Comparison of ENCODE assay signal across 19 cellular contexts in the genomic region with DNA sequence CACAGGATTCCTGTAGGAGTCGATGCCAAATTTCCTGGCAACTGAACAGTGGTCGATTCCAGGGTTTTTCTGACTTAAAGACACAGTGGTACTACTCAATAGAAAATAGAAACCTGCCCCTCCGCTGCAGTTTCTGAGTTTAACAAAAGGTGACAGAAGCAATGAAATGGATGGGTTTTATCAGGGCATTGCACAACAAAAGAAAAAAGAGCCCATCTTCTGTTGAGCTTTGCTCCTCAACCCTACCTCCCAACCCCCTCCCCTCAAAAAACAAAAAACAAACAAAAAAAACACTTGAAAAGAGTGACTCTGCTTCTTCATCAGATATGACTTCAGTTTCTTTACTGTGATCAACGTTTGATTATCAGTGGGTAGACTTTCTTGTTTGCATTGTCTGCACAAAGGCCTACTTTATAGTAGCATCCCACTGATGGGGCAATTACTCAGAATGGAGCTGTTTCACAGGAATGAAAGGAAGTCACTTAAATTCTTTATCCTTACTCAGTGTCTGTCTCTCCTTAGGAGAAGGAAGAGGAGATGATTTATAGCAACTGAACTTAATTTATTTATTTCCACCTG.
DNase-seq lines count a peak whose midpoint lies in the region; ATAC-seq and TF ChIP-seq lines count a peak whose summit lies in the region.
"Had no signal": no experiment of that assay in that cellular context is flagged by ENCODE, and none has a peak within 500 bp of the region (broad histone marks: within the 10 kb centered on the region; RNA-seq: fewer than 3 reads in every experiment).

No MANE protein-coding gene starts in this region.

- H3K27ac ChIP-seq in OCI-LY7 (ENCODE audit: low read depth, low read length, poor library complexity, severe bottlenecking), result no peak overlapping the region

- no peaks in the 10 kb centered on the region for H3K79me2 ChIP-seq in OCI-LY7 (ENCODE audit: insufficient read depth, low read depth, low read length)

- POLR2A ChIA-PET in OCI-LY7 (lab: Charles Lee), result interaction anchor here (0.7 to 1.0 kb wide), 3 partner anchors 9 to 1346 kb away, joined by 4 to 5 read pairs (median 4); no protein-coding TSS in a partner anchor

- H3K4me1 ChIP-seq in OCI-LY7 (ENCODE audit: insufficient read depth, low read length, poor library complexity, severe bottlenecking), result peaks cover 11% of the 10 kb centered on the region

- no peaks in the 10 kb centered on the region for H3K9me3 Mint-ChIP-seq in HFFc6
- H3K9me3 Mint-ChIP-seq: natural killer cell had no signal

- no peak overlapping the region for H3K4me3 ChIP-seq in OCI-LY7 (ENCODE audit: low read depth, low read length, poor library complexity, severe bottlenecking)
- H3K4me3 ChIP-seq: GM12878, tibial nerve had no signal

- H4K20me1 ChIP-seq in OCI-LY7 (ENCODE audit: insufficient read depth, low read length), result no peaks in the 10 kb centered on the region

- BruUV-seq in OCI-LY7 (replicated peaks; lab: Mats Ljungman, UMichigan), result no TSS peak

- H3K36me3 ChIP-seq in OCI-LY7 (ENCODE audit: insufficient read depth, low read length), result no peaks in the 10 kb centered on the region
- H3K36me3 ChIP-seq: tibial nerve had no signal

- peak overlapping the region; percentile 50 for H3K27ac Mint-ChIP-seq in HFFc6
- H3K27ac Mint-ChIP-seq: natural killer cell had no signal

- no peaks in the 10 kb centered on the region for H3K27me3 Mint-ChIP-seq in HFFc6 (ENCODE audit: insufficient read depth)

- TF ChIP-seq CTCF in HFFc6 (IDR thresholded peaks at IDR 0.05), result no peak
- TF ChIP-seq CTCF in OCI-LY7 (conservative IDR thresholded peaks at IDR 0.05; ENCODE audit: low read length), result no peak

- DNase-seq in EH (ENCODE audit: low read depth) (peak; percentile 41), HFFc6 (peak; percentile 24), OCI-LY7 (ENCODE audit: low spot score) (no peak), foreskin melanocyte (peak; percentile 23), GM19240 (ENCODE audit: insufficient read length, low spot score) (no peak), NCI-H1048 (lab: John Stamatoyannopoulos, UW) (no peak)
- DNase-seq in stimulated activated CD4-positive, alpha-beta T cell treated with anti-CD3 and anti-CD28 coated beads, Interleukin-2, amount 100 ng/mL, for 48 hours, result no peak
- DNase-seq: activated effector memory CD4-positive, alpha-beta T cell treated with Interleukin-2 at 50 U/mL for 16 hours; amniotic stem cell; cerebellar nuclear complex; mesenchymal stem cell; natural killer cell; stimulated activated CD4-positive, alpha-beta T cell treated with anti-CD3 and anti-CD28 coated beads, Interleukin-15, amount 100 ng/mL, for 24 hours; stimulated activated naive CD4-positive, alpha-beta T cell had no signal

- peaks cover 38% of the 10 kb centered on the region for H3K4me1 Mint-ChIP-seq in HFFc6 (ENCODE audit: low read depth)
- H3K4me1 Mint-ChIP-seq: natural killer cell had no signal

- no peak overlapping the region for H3K4me3 Mint-ChIP-seq in HFFc6
- H3K4me3 Mint-ChIP-seq: natural killer cell had no signal

- H3K4me2 ChIP-seq in OCI-LY7 (ENCODE audit: low read length), result no peak overlapping the region

- CTCF ChIA-PET in OCI-LY7 (lab: Charles Lee; ENCODE audit: unreplicated experiment), result no interaction called here

- H3K36me3 Mint-ChIP-seq in HFFc6 (ENCODE audit: low read depth), result no peaks in the 10 kb centered on the region
- H3K36me3 Mint-ChIP-seq: natural killer cell had no signal

- intact Hi-C loops in OCI-LY7 (cut with micrococcal nuclease; ENCODE audit: unreplicated experiment), result no loop called here

- no peaks in the 10 kb centered on the region for H3K9me2 ChIP-seq in OCI-LY7 (ENCODE audit: insufficient read depth, low read length)

- H2AFZ ChIP-seq in OCI-LY7 (ENCODE audit: low read length), result peak overlapping the region; percentile 12; the same call in 1 of the 2 replicates

- ATAC-seq in HG03196 (IDR thresholded peaks at IDR 0.05; ENCODE audit: unreplicated experiment), result no peak
- ATAC-seq: GM12878, natural killer cell, Right ventricle myocardium inferior had no signal

- no peaks in the 10 kb centered on the region for H3K9me3 ChIP-seq in OCI-LY7 (ENCODE audit: low read length)
- H3K9me3 ChIP-seq: Caco-2, tibial nerve had no signal

Comparison
In these comparisons a context has a peak if more than half of its experiments do, and no peak if none do; other contexts are left out.
1. DNase-seq: peak in EH (single experiment), HFFc6 (single experiment) and foreskin melanocyte (single experiment); none in OCI-LY7 (single experiment), GM19240 (single experiment), NCI-H1048 (single experiment) and stimulated activated CD4-positive, alpha-beta T cell treated with anti-CD3 and anti-CD28 coated beads, Interleukin-2, amount 100 ng/mL, for 48 hours (0 of 2).